Comparison of ENCODE assay signal across 10 cellular contexts in the genomic region with DNA sequence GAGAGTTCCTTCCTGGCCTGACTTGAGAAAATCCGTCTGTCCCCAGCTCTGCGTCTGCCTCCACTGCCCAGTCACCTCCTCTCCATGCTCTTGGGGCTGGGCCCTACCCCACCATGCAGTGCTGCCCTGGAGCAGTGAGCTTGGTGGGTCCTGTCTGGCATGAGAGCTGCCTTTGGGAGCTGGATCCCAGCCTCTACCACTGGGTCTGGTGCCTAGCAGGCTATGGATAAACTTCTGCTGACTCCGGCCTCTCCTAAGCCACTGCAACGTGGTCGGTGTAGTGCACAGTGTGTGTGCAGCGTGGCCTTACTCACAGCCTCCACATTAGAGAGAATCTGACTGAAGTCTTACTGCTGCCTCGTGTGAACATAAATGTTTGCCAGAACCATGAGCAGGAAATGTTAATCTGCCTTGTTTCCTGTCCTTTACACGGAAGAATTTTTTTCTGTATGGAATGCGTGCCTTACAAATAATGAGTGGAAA. TPM values are rescaled to one million over a fixed set of nuclear protein-coding genes. Genes with fewer than 3 reads are reported as not detected.
A peak's percentile ranks its signal among the peaks of the same experiment; 100 is the strongest.
DNase-seq lines count a peak whose midpoint lies in the region; ATAC-seq and TF ChIP-seq lines count a peak whose summit lies in the region.
"Had no signal": no experiment of that assay in that cellular context is flagged by ENCODE, and none has a peak within 500 bp of the region (broad histone marks: within the 10 kb centered on the region; RNA-seq: fewer than 3 reads in every experiment).

No MANE protein-coding gene starts in this region.

- H3K9me3 Mint-ChIP-seq in T-helper 1 cell treated with Interleukin-12 subunit alpha and Interleukin-12 subunit beta and Interleukin-4 antibody, amounts not matched to agents 30 μg/mL and 1 μg/mL, for 36 hours, result no peaks in the 10 kb centered on the region
- H3K9me3 Mint-ChIP-seq in activated T-helper 17 cell treated with anti-CD3 and anti-CD28 coated beads, Interleukin-2, amount 50 U/mL, for 72 hours, result no peaks in the 10 kb centered on the region

- H3K4me2 ChIP-seq in smooth muscle cell, result peak overlapping the region; percentile 70

- H3K9me3 ChIP-seq in left ventricle myocardium inferior (replicated peaks) (no peaks in the 10 kb centered on the region), smooth muscle cell (replicated peaks; ENCODE audit: low read depth) (no peaks in the 10 kb centered on the region)

- H3K4me3 ChIP-seq in left ventricle myocardium inferior (no peak overlapping the region), smooth muscle cell (no peak overlapping the region)
- H3K4me3 ChIP-seq: K562 had no signal

- no peaks in the 10 kb centered on the region for H4K20me1 ChIP-seq in smooth muscle cell (ENCODE audit: low read depth)

- H3K4me3 Mint-ChIP-seq in T-helper 1 cell treated with Interleukin-12 subunit alpha and Interleukin-12 subunit beta and Interleukin-4 antibody, amounts not matched to agents 30 μg/mL and 1 μg/mL, for 36 hours, result peak overlapping the region; percentile 16
- no peak overlapping the region for H3K4me3 Mint-ChIP-seq in activated T-helper 17 cell treated with anti-CD3 and anti-CD28 coated beads, Interleukin-2, amount 50 U/mL, for 72 hours

- H3K36me3 Mint-ChIP-seq in T-helper 1 cell treated with Interleukin-12 subunit alpha and Interleukin-12 subunit beta and Interleukin-4 antibody, amounts not matched to agents 30 μg/mL and 1 μg/mL, for 36 hours (ENCODE audit: low read depth), result peaks cover 30% of the 10 kb centered on the region
- peaks cover 86% of the 10 kb centered on the region for H3K36me3 Mint-ChIP-seq in activated T-helper 17 cell treated with anti-CD3 and anti-CD28 coated beads, Interleukin-2, amount 50 U/mL, for 72 hours (ENCODE audit: low read depth)

- no peaks in the 10 kb centered on the region for H3K27me3 Mint-ChIP-seq in T-helper 1 cell treated with Interleukin-12 subunit alpha and Interleukin-12 subunit beta and Interleukin-4 antibody, amounts not matched to agents 30 μg/mL and 1 μg/mL, for 36 hours (ENCODE audit: low read depth)
- no peaks in the 10 kb centered on the region for H3K27me3 Mint-ChIP-seq in activated T-helper 17 cell treated with anti-CD3 and anti-CD28 coated beads, Interleukin-2, amount 50 U/mL, for 72 hours

- H3F3A ChIP-seq in smooth muscle cell (ENCODE audit: low read depth), result peaks cover 24% of the 10 kb centered on the region

- H3K4me1 Mint-ChIP-seq in T-helper 1 cell treated with Interleukin-12 subunit alpha and Interleukin-12 subunit beta and Interleukin-4 antibody, amounts not matched to agents 30 μg/mL and 1 μg/mL, for 36 hours (ENCODE audit: low read depth), result peaks cover 10% of the 10 kb centered on the region
- peaks cover 5% of the 10 kb centered on the region for H3K4me1 Mint-ChIP-seq in activated T-helper 17 cell treated with anti-CD3 and anti-CD28 coated beads, Interleukin-2, amount 50 U/mL, for 72 hours

- 29% methylated on average over 9 of the region's 9 CpGs for WGBS in smooth muscle cell (ENCODE audit: low lambda C conversion rate)

- TF ChIP-seq CTCF in left ventricle myocardium inferior (IDR thresholded peaks at IDR 0.05; ENCODE audit: borderline replicate concordance) (no peak), smooth muscle cell (IDR thresholded peaks at IDR 0.05; ENCODE audit: borderline replicate concordance, insufficient read depth, poor library complexity, severe bottlenecking) (no peak)

- H3K27me3 ChIP-seq in left ventricle myocardium inferior (ENCODE audit: low read depth) (no peaks in the 10 kb centered on the region), smooth muscle cell (ENCODE audit: low read depth) (no peaks in the 10 kb centered on the region)

- intact Hi-C loops in left ventricle myocardium inferior (cut with micrococcal nuclease), result no loop called here

- DNase-seq in T-helper 1 cell (no peak), left ventricle myocardium inferior (no peak), smooth muscle cell (lab: John Stamatoyannopoulos, UW; ENCODE audit: unreplicated experiment) (peak; percentile 35), NK-92 (lab: John Stamatoyannopoulos, UW; ENCODE audit: unreplicated experiment) (no peak)
- DNase-seq in stimulated activated CD4-positive, alpha-beta T cell treated with anti-CD3 and anti-CD28 coated beads, Interleukin-4, amount 100 ng/mL, for 24 hours, result no peak
- no peak for DNase-seq in stimulated activated naive CD4-positive, alpha-beta T cell (lab: John Stamatoyannopoulos, UW)

- peak overlapping the region; percentile 87 for H3K9ac ChIP-seq in smooth muscle cell (ENCODE audit: low read depth)

- H3K27ac ChIP-seq in left ventricle myocardium inferior (replicated peaks), result peak overlapping the region; percentile 77
- H3K27ac ChIP-seq in smooth muscle cell (ENCODE audit: low read depth), result peak overlapping the region; percentile 98

- no peak overlapping the region for H2AFZ ChIP-seq in smooth muscle cell (ENCODE audit: low read depth)

- H3K36me3 ChIP-seq in left ventricle myocardium inferior (peaks cover 45% of the 10 kb centered on the region), smooth muscle cell (ENCODE audit: low read depth) (no peaks in the 10 kb centered on the region)

- no peaks in the 10 kb centered on the region for H3K79me2 ChIP-seq in smooth muscle cell (ENCODE audit: low read depth)

- H3K4me1 ChIP-seq in left ventricle myocardium inferior, result peaks cover 36% of the 10 kb centered on the region
- H3K4me1 ChIP-seq in smooth muscle cell (ENCODE audit: low read depth), result peaks cover 6% of the 10 kb centered on the region

- peak; percentile 32 for ATAC-seq in activated T-helper 17 cell treated with anti-CD3 and anti-CD28 coated beads, Interleukin-2, amount 50 U/mL, for 72 hours (replicated peaks)
- ATAC-seq: K562 had no signal

- peak overlapping the region; percentile 54 for H3K27ac Mint-ChIP-seq in T-helper 1 cell treated with Interleukin-12 subunit alpha and Interleukin-12 subunit beta and Interleukin-4 antibody, amounts not matched to agents 30 μg/mL and 1 μg/mL, for 36 hours
- H3K27ac Mint-ChIP-seq in activated T-helper 17 cell treated with anti-CD3 and anti-CD28 coated beads, Interleukin-2, amount 50 U/mL, for 72 hours, result peak overlapping the region; percentile 47

RNA-seq across cellular contexts. Expression of gene HTT, which starts 47.6 kb away (rescaled TPM):
- 10 to 100 TPM; 58.2 to 63.4 TPM for total RNA-seq in activated T-helper 17 cell treated with anti-CD3 and anti-CD28 coated beads, Interleukin-2, amount 50 U/mL, for 72 hours
- total RNA-seq in left ventricle myocardium inferior (20.0 TPM), smooth muscle cell (16.4 and 23.6 TPM in 2 replicates)
- polyA plus RNA-seq in smooth muscle cell, result 7.1 and 11.4 TPM in 2 replicates

RNA-seq across cellular contexts. Expression of gene HTT-AS, which starts 47.8 kb away (rescaled TPM):
- total RNA-seq in activated T-helper 17 cell treated with anti-CD3 and anti-CD28 coated beads, Interleukin-2, amount 50 U/mL, for 72 hours, result not detected
- total RNA-seq in left ventricle myocardium inferior (not detected), smooth muscle cell (not detected in 2 replicates)
- polyA plus RNA-seq in smooth muscle cell, result not detected in 2 replicates
- total RNA-seq: K562, OCI-LY7 had no signal
- polyA plus RNA-seq: K562 had no signal
